1 cellular context compared by ENCODE assay signal in the genomic region with DNA sequence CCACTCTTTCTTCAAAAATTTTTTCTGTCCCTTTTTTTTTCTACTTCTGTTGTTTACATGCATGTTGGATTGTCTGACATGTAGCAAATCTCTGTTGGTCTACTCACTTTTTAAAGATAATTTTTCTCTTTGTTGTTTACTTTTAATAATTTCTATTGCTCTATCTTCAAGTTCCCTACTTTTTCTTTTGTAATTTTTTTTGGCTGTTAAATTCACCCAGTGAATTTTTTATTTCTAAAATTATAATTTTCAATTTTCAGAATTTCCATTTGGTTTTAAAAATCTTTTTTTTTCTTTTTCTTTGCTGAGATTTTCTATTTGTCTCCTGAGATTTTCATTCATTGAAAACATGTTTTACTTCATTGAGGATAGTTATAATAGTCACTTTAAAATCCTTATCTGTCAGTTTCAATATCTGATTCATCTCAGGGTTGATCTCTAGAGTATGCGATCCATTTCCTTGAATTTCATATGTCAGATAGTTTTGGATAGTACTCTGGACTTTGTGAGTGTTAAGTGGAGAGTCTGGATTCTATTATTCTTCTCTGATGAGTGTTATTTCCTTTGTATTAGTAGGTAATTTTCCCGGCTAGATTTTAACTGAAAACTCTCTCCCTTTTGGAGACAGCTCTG.
TF ChIP-seq lines count a peak whose summit lies in the region.

No MANE protein-coding gene starts in this region.

TF ChIP-seq in WTC11, 78 proteins besides CTCF, POLR2A, EP300 and RAD21 (continued from another document):
- TF ChIP-seq, protein P1, sequence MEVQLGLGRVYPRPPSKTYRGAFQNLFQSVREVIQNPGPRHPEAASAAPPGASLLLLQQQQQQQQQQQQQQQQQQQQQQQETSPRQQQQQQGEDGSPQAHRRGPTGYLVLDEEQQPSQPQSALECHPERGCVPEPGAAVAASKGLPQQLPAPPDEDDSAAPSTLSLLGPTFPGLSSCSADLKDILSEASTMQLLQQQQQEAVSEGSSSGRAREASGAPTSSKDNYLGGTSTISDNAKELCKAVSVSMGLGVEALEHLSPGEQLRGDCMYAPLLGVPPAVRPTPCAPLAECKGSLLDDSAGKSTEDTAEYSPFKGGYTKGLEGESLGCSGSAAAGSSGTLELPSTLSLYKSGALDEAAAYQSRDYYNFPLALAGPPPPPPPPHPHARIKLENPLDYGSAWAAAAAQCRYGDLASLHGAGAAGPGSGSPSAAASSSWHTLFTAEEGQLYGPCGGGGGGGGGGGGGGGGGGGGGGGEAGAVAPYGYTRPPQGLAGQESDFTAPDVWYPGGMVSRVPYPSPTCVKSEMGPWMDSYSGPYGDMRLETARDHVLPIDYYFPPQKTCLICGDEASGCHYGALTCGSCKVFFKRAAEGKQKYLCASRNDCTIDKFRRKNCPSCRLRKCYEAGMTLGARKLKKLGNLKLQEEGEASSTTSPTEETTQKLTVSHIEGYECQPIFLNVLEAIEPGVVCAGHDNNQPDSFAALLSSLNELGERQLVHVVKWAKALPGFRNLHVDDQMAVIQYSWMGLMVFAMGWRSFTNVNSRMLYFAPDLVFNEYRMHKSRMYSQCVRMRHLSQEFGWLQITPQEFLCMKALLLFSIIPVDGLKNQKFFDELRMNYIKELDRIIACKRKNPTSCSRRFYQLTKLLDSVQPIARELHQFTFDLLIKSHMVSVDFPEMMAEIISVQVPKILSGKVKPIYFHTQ (CRISPR knock-in tag; IDR thresholded peaks at IDR 0.05), result no peak
- no peak for TF ChIP-seq MXD4 (CRISPR knock-in tag; IDR thresholded peaks at IDR 0.05; ENCODE audit: borderline replicate concordance)
- no peak for TF ChIP-seq ZNF423 (CRISPR knock-in tag; IDR thresholded peaks at IDR 0.05)
